14 cellular contexts compared by ENCODE assay signal in the genomic region with DNA sequence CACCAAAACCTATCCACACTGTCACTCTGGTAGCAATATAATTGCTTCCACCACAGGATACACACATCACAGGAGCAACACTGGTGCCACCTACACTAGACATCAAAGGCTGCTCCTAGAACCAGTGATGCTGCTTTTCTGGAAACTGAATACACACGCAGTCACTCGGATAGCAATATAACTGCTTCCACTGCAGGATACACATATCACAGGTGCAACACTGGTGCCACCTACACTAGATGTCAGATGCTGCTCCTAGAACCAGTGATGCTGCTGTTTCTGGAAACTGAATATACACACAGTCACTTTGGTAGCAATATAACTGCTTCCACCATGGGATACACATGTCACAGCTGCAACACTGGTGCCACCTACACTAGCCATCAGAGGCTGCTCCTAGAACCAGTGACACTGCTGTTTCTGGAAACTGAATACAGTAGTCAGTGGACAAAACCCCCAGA. TPM values are rescaled to one million over a fixed set of nuclear protein-coding genes. Genes with fewer than 3 reads are reported as not detected.
A peak's percentile ranks its signal among the peaks of the same experiment; 100 is the strongest.
DNase-seq lines count a peak whose midpoint lies in the region; ATAC-seq and TF ChIP-seq lines count a peak whose summit lies in the region.
"Had no signal": no experiment of that assay in that cellular context is flagged by ENCODE, and none has a peak within 500 bp of the region (broad histone marks: within the 10 kb centered on the region; RNA-seq: fewer than 3 reads in every experiment).

No MANE protein-coding gene starts in this region.

- ATAC-seq in HG03354 (IDR thresholded peaks at IDR 0.05; ENCODE audit: poor library complexity, severe bottlenecking, unreplicated experiment) (peak; percentile 56), GM18511 (IDR thresholded peaks at IDR 0.05; ENCODE audit: unreplicated experiment) (no peak), GM19351 (IDR thresholded peaks at IDR 0.05; ENCODE audit: unreplicated experiment) (no peak)
- ATAC-seq in activated T-cell treated with anti-CD3 and anti-CD28 coated beads, Interleukin-2, amount 50 U/mL, for 72 hours (replicated peaks in 1 of 2): peak; percentile 85
- ATAC-seq: SK-N-SH treated with all-trans-retinoic acid at 6 μM for 48 hours had no signal

- H3K27ac ChIP-seq in spleen (peak overlapping the region in 5 of 8 donors; percentile 33 to 71 (median 68)), SJCRH30 (no peak overlapping the region)
- H3K27ac ChIP-seq: dorsolateral prefrontal cortex had no signal

- H3K36me3 Mint-ChIP-seq in activated CD4-positive, alpha-beta T cell treated with anti-CD3 and anti-CD28 coated beads, Interleukin-2, amount 10 ng/mL, durations not matched to agents 24 days and 14 days (ENCODE audit: low read depth): peaks cover 1% of the 10 kb centered on the region
- peaks cover 0 to 2% of the 10 kb centered on the region in 2 donors for H3K36me3 Mint-ChIP-seq in activated T-cell treated with anti-CD3 and anti-CD28 coated beads, Interleukin-2, amount 50 U/mL, for 72 hours (ENCODE audit: insufficient read depth in 2 of 2)
- H3K36me3 Mint-ChIP-seq: type B pancreatic cell had no signal

- intact Hi-C loops in activated CD4-positive, alpha-beta T cell treated with anti-CD3 and anti-CD28 coated beads, Interleukin-2, amount 10 ng/mL, durations not matched to agents 24 days and 14 days (cut with micrococcal nuclease): loop anchor here (1.0 kb wide), 5 partner anchors 12 to 62 kb away; no protein-coding TSS in a partner anchor
- intact Hi-C loops in spleen (cut with DNase I; ENCODE audit: low total_unique reads): no loop called here

- H3K4me1 ChIP-seq in spleen (peaks cover 0 to 18% (median 12%) of the 10 kb centered on the region in 6 donors), SJCRH30 (no peaks in the 10 kb centered on the region)

- peak overlapping the region; percentile 97 for H3K27ac Mint-ChIP-seq in activated CD4-positive, alpha-beta T cell treated with anti-CD3 and anti-CD28 coated beads, Interleukin-2, amount 10 ng/mL, durations not matched to agents 24 days and 14 days
- peak overlapping the region; percentile 72 for H3K27ac Mint-ChIP-seq in activated T-cell treated with anti-CD3 and anti-CD28 coated beads, Interleukin-2, amount 50 U/mL, for 72 hours
- H3K27ac Mint-ChIP-seq: type B pancreatic cell had no signal

- H3K9me3 ChIP-seq in spleen (no peaks in the 10 kb centered on the region), SJCRH30 (replicated peaks) (no peaks in the 10 kb centered on the region)

- no peak overlapping the region for H3K4me3 ChIP-seq in spleen
- H3K4me3 ChIP-seq in SJCRH30: no peak overlapping the region
- H3K4me3 ChIP-seq: dorsolateral prefrontal cortex had no signal

- H3K27me3 Mint-ChIP-seq in activated CD4-positive, alpha-beta T cell treated with anti-CD3 and anti-CD28 coated beads, Interleukin-2, amount 10 ng/mL, durations not matched to agents 24 days and 14 days: no peaks in the 10 kb centered on the region
- no peaks in the 10 kb centered on the region for H3K27me3 Mint-ChIP-seq in activated T-cell treated with anti-CD3 and anti-CD28 coated beads, Interleukin-2, amount 50 U/mL, for 72 hours (ENCODE audit: low read depth)
- H3K27me3 Mint-ChIP-seq: type B pancreatic cell had no signal

- TF ChIP-seq CTCF in spleen (IDR thresholded peaks at IDR 0.05 in 8 of 11, conservative IDR thresholded peaks at IDR 0.05 in 3 of 11): no peak

- H3K9me3 Mint-ChIP-seq in activated CD4-positive, alpha-beta T cell treated with anti-CD3 and anti-CD28 coated beads, Interleukin-2, amount 10 ng/mL, durations not matched to agents 24 days and 14 days: no peaks in the 10 kb centered on the region
- H3K9me3 Mint-ChIP-seq in activated T-cell treated with anti-CD3 and anti-CD28 coated beads, Interleukin-2, amount 50 U/mL, for 72 hours: no peaks in the 10 kb centered on the region
- H3K9me3 Mint-ChIP-seq: type B pancreatic cell had no signal

- H3K4me3 Mint-ChIP-seq in activated CD4-positive, alpha-beta T cell treated with anti-CD3 and anti-CD28 coated beads, Interleukin-2, amount 10 ng/mL, durations not matched to agents 24 days and 14 days: peak overlapping the region; percentile 76
- peak overlapping the region; percentile 20 to 68 for H3K4me3 Mint-ChIP-seq in activated T-cell treated with anti-CD3 and anti-CD28 coated beads, Interleukin-2, amount 50 U/mL, for 72 hours
- H3K4me3 Mint-ChIP-seq: type B pancreatic cell had no signal

- H3K36me3 ChIP-seq in spleen (no peaks in the 10 kb centered on the region), SJCRH30 (no peaks in the 10 kb centered on the region)

- 58 to 89% (median 84%) methylated on average over 2 of the region's 2 CpGs for WGBS in spleen, 5 donors

- H3K27me3 ChIP-seq in spleen (replicated peaks in 1 of 7) (no peaks in the 10 kb centered on the region), SJCRH30 (no peaks in the 10 kb centered on the region)
- H3K27me3 ChIP-seq: dorsolateral prefrontal cortex had no signal

- H3K4me1 Mint-ChIP-seq in activated CD4-positive, alpha-beta T cell treated with anti-CD3 and anti-CD28 coated beads, Interleukin-2, amount 10 ng/mL, durations not matched to agents 24 days and 14 days: peaks cover 48% of the 10 kb centered on the region
- peaks cover 39% of the 10 kb centered on the region for H3K4me1 Mint-ChIP-seq in activated T-cell treated with anti-CD3 and anti-CD28 coated beads, Interleukin-2, amount 50 U/mL, for 72 hours (ENCODE audit: low read depth)

- no peak for TF ChIP-seq POLR2A in spleen (IDR thresholded peaks at IDR 0.05)

- DNase-seq in activated CD4-positive, alpha-beta T cell treated with anti-CD3 and anti-CD28 coated beads, Interleukin-2, amount 10 ng/mL, durations not matched to agents 24 days and 14 days: no peak
- no peak for DNase-seq in activated CD4-positive, alpha-beta T cell treated with anti-CD3 and anti-CD28 coated beads for 1 hour
- DNase-seq in activated T-cell treated with anti-CD3 and anti-CD28 coated beads, Interleukin-2, amount 50 U/mL, for 72 hours: peak; percentile 37 to 48
- DNase-seq in spleen: no peak
- no peak for DNase-seq in SJCRH30
- DNase-seq: ACHN, anterior cingulate cortex, dorsolateral prefrontal cortex had no signal

RNA-seq across cellular contexts. Expression of a gene that starts 6.9 kb away (rescaled TPM):
- total RNA-seq in activated CD4-positive, alpha-beta T cell treated with anti-CD3 and anti-CD28 coated beads, Interleukin-2, amount 10 ng/mL, durations not matched to agents 24 days and 14 days: 71.5 and 77.5 TPM in 2 replicates
- 10 to 100 TPM; 30.3 to 44.0 TPM for total RNA-seq in activated T-cell treated with anti-CD3 and anti-CD28 coated beads, Interleukin-2, amount 50 U/mL, for 72 hours
- total RNA-seq in spleen: 100 to 1,000 TPM in 3 of 7 donors, 10 to 100 TPM in 4; 62.0 to 156 (median 95.6) TPM
- 10 to 100 TPM; 19.5 to 27.5 (median 19.6) TPM for polyA plus RNA-seq in spleen
- total RNA-seq in SJCRH30 (2014; rRNA removed; shearing (Covaris generic)): not detected in 2 replicates
- total RNA-seq: osteocyte had no signal

Comparison
In these comparisons a context has a peak if more than half of its experiments do, and no peak if none do; other contexts are left out.
1. DNase-seq: peak in activated T-cell treated with anti-CD3 and anti-CD28 coated beads, Interleukin-2, amount 50 U/mL, for 72 hours (2 of 2); none in activated CD4-positive, alpha-beta T cell treated with anti-CD3 and anti-CD28 coated beads, Interleukin-2, amount 10 ng/mL, durations not matched to agents 24 days and 14 days (single experiment), activated CD4-positive, alpha-beta T cell treated with anti-CD3 and anti-CD28 coated beads for 1 hour (single experiment), spleen (single experiment) and SJCRH30 (0 of 2).
2. ATAC-seq: peak in HG03354 (single experiment) and activated T-cell treated with anti-CD3 and anti-CD28 coated beads, Interleukin-2, amount 50 U/mL, for 72 hours (2 of 2); none in GM18511 (single experiment) and GM19351 (single experiment).
3. RNA of a gene that starts 6.9 kb away (total RNA-seq): 62.0 to 156 TPM in spleen, 71.5 to 77.5 TPM in activated CD4-positive, alpha-beta T cell treated with anti-CD3 and anti-CD28 coated beads, Interleukin-2, amount 10 ng/mL, durations not matched to agents 24 days and 14 days and 30.3 to 44.0 TPM in activated T-cell treated with anti-CD3 and anti-CD28 coated beads, Interleukin-2, amount 50 U/mL, for 72 hours; not detected in SJCRH30; every median in the first group is over 10 times any median in the second.